Comparison of ENCODE assay signal across 19 cellular contexts in genomic region chr18:31716362-31716761, GRCh38. TPM values are rescaled to one million over a fixed set of nuclear protein-coding genes. Genes with fewer than 3 reads are reported as not detected.
DNase-seq lines count a peak whose midpoint lies in the region; ATAC-seq, FAIRE-seq and TF ChIP-seq lines count a peak whose summit lies in the region.
"Had no signal": no experiment of that assay in that cellular context is flagged by ENCODE, and none has a peak within 500 bp of the region (broad histone marks: within the 10 kb centered on the region; RNA-seq: fewer than 3 reads in every experiment).

No MANE protein-coding gene starts in this region.

- no peak overlapping the region for H2BK12ac ChIP-seq in H1 (ENCODE audit: low read depth, low read length)

- no peaks in the 10 kb centered on the region for H3K36me3 Mint-ChIP-seq in CD8-positive, alpha-beta memory T cell

- H3K4ac ChIP-seq in H1 (replicated peaks; ENCODE audit: insufficient read length, low read depth, low read length): no peak overlapping the region

- H4K8ac ChIP-seq in H1 (ENCODE audit: extremely low read depth, insufficient read depth, low read length): no peak overlapping the region

- H3K27me3 Mint-ChIP-seq in CD8-positive, alpha-beta memory T cell: peaks cover 4 to 8% of the 10 kb centered on the region in 2 donors

- no peak overlapping the region for H4K5ac ChIP-seq in H1 (ENCODE audit: insufficient read length, low read depth, low read length)

- H3K4me1 ChIP-seq in H1 (replicated peaks in 1 of 4; ENCODE audit: control insufficient read depth in 3 of 4, insufficient read depth in 4 of 4, low read length in 3 of 4): no peaks in the 10 kb centered on the region
- no peaks in the 10 kb centered on the region for H3K4me1 ChIP-seq in CD8-positive, alpha-beta memory T cell (ENCODE audit: insufficient read depth, low read length)

- no peaks in the 10 kb centered on the region for H3K79me1 ChIP-seq in H1 (ENCODE audit: low read depth, low read length)

- H3K9me3 ChIP-seq in H1 (ENCODE audit: insufficient read depth in 2 of 2, low read depth in 1 of 2, low read length in 1 of 2): no peaks in the 10 kb centered on the region
- H3K9me3 ChIP-seq in CD8-positive, alpha-beta memory T cell (ENCODE audit: low read length): no peaks in the 10 kb centered on the region

- no peak for TF ChIP-seq CTCF in H1 (IDR thresholded peaks at IDR 0.05; ENCODE audit: control extremely low read depth in 1 of 3, insufficient read depth in 1 of 3, low read depth in 1 of 3, low read length in 3 of 3)

- no peak overlapping the region for H2BK120ac ChIP-seq in H1 (replicated peaks; ENCODE audit: low read depth, low read length)

- POLR2A ChIA-PET in H1 (lab: Charles Lee; ENCODE audit: partially characterized antibody): no interaction called here
- POLR2A ChIA-PET in CD8-positive, alpha-beta memory T cell (lab: Charles Lee): no interaction called here

- H4K91ac ChIP-seq in H1 (replicated peaks; ENCODE audit: insufficient read length, low read length): no peak overlapping the region

- no peak overlapping the region for H2BK20ac ChIP-seq in H1 (ENCODE audit: low read length)

- H3K27ac Mint-ChIP-seq in CD8-positive, alpha-beta memory T cell: no peak overlapping the region
- H3K27ac Mint-ChIP-seq: T-helper 1 cell treated with Interleukin-12 subunit alpha and Interleukin-12 subunit beta and Interleukin-4 antibody, amounts not matched to agents 30 μg/mL and 1 μg/mL, for 36 hours had no signal

- H3K27ac ChIP-seq in H1 (ENCODE audit: low read depth, low read length): no peak overlapping the region
- no peak overlapping the region for H3K27ac ChIP-seq in CD8-positive, alpha-beta memory T cell (ENCODE audit: low read depth, low read length)
- H3K27ac ChIP-seq: HL-60 had no signal

- no peaks in the 10 kb centered on the region for H4K20me1 ChIP-seq in H1 (replicated peaks in 1 of 2; ENCODE audit: control insufficient read depth in 1 of 2, insufficient read depth in 2 of 2, low read length in 2 of 2)

- H3K36me3 ChIP-seq in H1 (ENCODE audit: control insufficient read depth in 2 of 4, insufficient read depth in 4 of 4, low read length in 3 of 4): no peaks in the 10 kb centered on the region
- H3K36me3 ChIP-seq in CD8-positive, alpha-beta memory T cell (ENCODE audit: insufficient read depth, low read length): no peaks in the 10 kb centered on the region

- 80% methylated on average over 3 of the region's 3 CpGs; no CpG with 5 or more reads in 1 of the 2 experiments for WGBS in H1 (ENCODE audit: extremely low coverage in 1 of 2, insufficient coverage in 1 of 2, insufficient read length in 1 of 2, insufficient replicate concordance in 2 of 2, low coverage in 1 of 2, low lambda C conversion rate in 2 of 2, missing lambda C conversion rate in 1 of 2), 2 experiments

- DNase-seq in GM12892 (ENCODE audit: insufficient read length) (no peak), H1 (ENCODE audit: low read depth in 1 of 2, low spot score in 2 of 2) (no peak), NCI-H82 treated with DMSO at 0.1 percent for 48 hours (lab: John Stamatoyannopoulos, UW; ENCODE audit: unreplicated experiment) (no peak)
- no peak for DNase-seq in CD8-positive, alpha-beta memory T cell
- DNase-seq: C1 segment of cervical spinal cord, KG1, NCI-H1092, NCI-H1694, NCI-H2171 treated with DMSO at 0.1 percent for 48 hours, NCI-H510A, SHP77 treated with DMSO at 0.1 percent for 48 hours had no signal

- H3K27me3 ChIP-seq in H1 (replicated peaks in 1 of 4; ENCODE audit: control insufficient read depth in 3 of 4, extremely low read depth in 1 of 4, insufficient read depth in 3 of 4, low read length in 3 of 4): no peaks in the 10 kb centered on the region
- no peaks in the 10 kb centered on the region for H3K27me3 ChIP-seq in CD8-positive, alpha-beta memory T cell (ENCODE audit: insufficient read depth, low read length, poor library complexity, severe bottlenecking)

- H3K4me3 ChIP-seq in H1 (ENCODE audit: extremely low read depth in 1 of 4, insufficient read depth in 2 of 4, low read depth in 3 of 4, low read length in 4 of 4): no peak overlapping the region
- no peak overlapping the region for H3K4me3 ChIP-seq in CD8-positive, alpha-beta memory T cell (ENCODE audit: low read length)

- no peak overlapping the region for H2BK5ac ChIP-seq in H1 (ENCODE audit: low read depth, low read length)

- H3K9ac ChIP-seq in H1 (replicated peaks in 1 of 4; ENCODE audit: extremely low read depth in 1 of 4, low read depth in 3 of 4, low read length in 3 of 4): no peak overlapping the region

- no peak for TF ChIP-seq POLR2A in GM12892 (IDR thresholded peaks at IDR 0.05; ENCODE audit: low read depth, low read length)
- TF ChIP-seq POLR2A in H1 (IDR thresholded peaks at IDR 0.05; ENCODE audit: control extremely low read depth in 1 of 2, low read depth in 2 of 2, low read length in 2 of 2): no peak

- no peak overlapping the region for H3K4me2 ChIP-seq in H1 (ENCODE audit: insufficient read depth in 1 of 2, low read depth in 2 of 2, low read length in 2 of 2)

- no peak overlapping the region for H2AK5ac ChIP-seq in H1 (ENCODE audit: low read depth, low read length)

- H2BK15ac ChIP-seq in H1 (ENCODE audit: low read length): no peak overlapping the region

- no peak overlapping the region for H3K56ac ChIP-seq in H1 (replicated peaks; ENCODE audit: insufficient read length, low read depth, low read length)

- no peak for TF ChIP-seq RAD21 in H1 (IDR thresholded peaks at IDR 0.05 in 1 of 2, conservative IDR thresholded peaks at IDR 0.05 in 1 of 2; ENCODE audit: low read depth in 2 of 2, low read length in 2 of 2)

- ATAC-seq in GM18870 (IDR thresholded peaks at IDR 0.05; ENCODE audit: unreplicated experiment) (peak; percentile 69), HG02884 (IDR thresholded peaks at IDR 0.05; ENCODE audit: unreplicated experiment) (peak; percentile 88), GM21529 (IDR thresholded peaks at IDR 0.05; ENCODE audit: unreplicated experiment) (no peak), HG03045 (IDR thresholded peaks at IDR 0.05; ENCODE audit: unreplicated experiment) (no peak)
- ATAC-seq: HCT116 had no signal

- FAIRE-seq in GM12892 (lab: Jason Lieb, UNC): peak; percentile 27
- no peak for FAIRE-seq in H1 (lab: Jason Lieb, UNC)

- H3K23ac ChIP-seq in H1 (ENCODE audit: insufficient read length): no peak overlapping the region

- no peak overlapping the region for H3K18ac ChIP-seq in H1 (ENCODE audit: extremely low read depth, low read length)

- no peaks in the 10 kb centered on the region for H3K79me2 ChIP-seq in H1 (ENCODE audit: control insufficient read depth in 1 of 2, insufficient read depth in 2 of 2, low read length in 2 of 2)

- H3K23me2 ChIP-seq in H1 (ENCODE audit: low read depth, low read length): no peaks in the 10 kb centered on the region

- no peaks in the 10 kb centered on the region for H3K4me1 Mint-ChIP-seq in CD8-positive, alpha-beta memory T cell

- no peak overlapping the region for H3K14ac ChIP-seq in H1 (ENCODE audit: insufficient read length)

- TF ChIP-seq EP300 in H1 (IDR thresholded peaks at IDR 0.05; ENCODE audit: borderline replicate concordance in 1 of 2, low read depth in 2 of 2, low read length in 2 of 2): no peak

- H3K4me3 Mint-ChIP-seq in CD8-positive, alpha-beta memory T cell: no peak overlapping the region
- H3K4me3 Mint-ChIP-seq: T-helper 1 cell treated with Interleukin-12 subunit alpha and Interleukin-12 subunit beta and Interleukin-4 antibody, amounts not matched to agents 30 μg/mL and 1 μg/mL, for 36 hours had no signal

- H2AFZ ChIP-seq in H1 (ENCODE audit: low read length): 0 out of 2 replicates have a peak overlapping the region, but pooled peaks have one; percentile 50

- peaks cover 8 to 13% (median 10%) of the 10 kb centered on the region in 5 donors for H3K9me3 Mint-ChIP-seq in CD8-positive, alpha-beta memory T cell
- H3K9me3 Mint-ChIP-seq: T-helper 1 cell treated with Interleukin-12 subunit alpha and Interleukin-12 subunit beta and Interleukin-4 antibody, amounts not matched to agents 30 μg/mL and 1 μg/mL, for 36 hours had no signal

- CTCF ChIA-PET in H1 (lab: Charles Lee; ENCODE audit: partially characterized antibody): interaction anchor here (1.8 kb wide), 2 partner anchors 9 to 104 kb away, joined by 4 to 9 read pairs; no protein-coding TSS in a partner anchor
- CTCF ChIA-PET in CD8-positive, alpha-beta memory T cell (lab: Charles Lee): interaction anchor here (1.0 kb wide), 1 partner anchor 13 kb away, joined by 4 read pairs; no protein-coding TSS in a partner anchor

TF ChIP-seq in H1, 55 proteins besides CTCF, POLR2A, EP300 and RAD21 (continues in another document):
- TF ChIP-seq TAF7 (optimal IDR thresholded peaks at IDR 0.05; ENCODE audit: borderline replicate concordance, low read depth, low read length): no peak
- no peak for TF ChIP-seq MAFK (IDR thresholded peaks at IDR 0.05; ENCODE audit: low read depth, low read length)
- no peak for TF ChIP-seq SAP30 (IDR thresholded peaks at IDR 0.05; ENCODE audit: insufficient read depth, insufficient replicate concordance, low read length)
- TF ChIP-seq TEAD4 (IDR thresholded peaks at IDR 0.05; ENCODE audit: low read depth, low read length): no peak
- no peak for TF ChIP-seq NRF1 (IDR thresholded peaks at IDR 0.05; ENCODE audit: low read depth, low read length)

RNA-seq across cellular contexts. Expression of gene B4GALT6, which starts 32.0 kb away (rescaled TPM):
- 26.6 TPM for polyA plus RNA-seq in GM12892 (2012; ENCODE audit: missing spikeins)
- total RNA-seq in H1 (2021; fragmentation: NEBNext Ultra II Directional; extraction: Animal tissue kit (Norgen Biotek cat#: 25700)): 37.9 and 41.5 TPM in 2 replicates
- 4.3 and 6.3 TPM in 2 replicates for polyA plus RNA-seq in H1 (2011; rRNA removed)
- polyA plus RNA-seq in H1 (2011; cell fraction: cytosol; rRNA removed): 6.1 TPM
- polyA plus RNA-seq in H1 (2011; cell fraction: nucleus; rRNA removed): 13.3 TPM
- 9.5 to 17.6 TPM (median 13.1 TPM) in 4 replicates for polyA plus RNA-seq in H1 (2012, experiment 1 of 2)
- polyA plus RNA-seq in H1 (2012, experiment 2 of 2): 1.9 TPM
- polyA plus RNA-seq in H1 (2013, experiment 1 of 2): 42.4 TPM
- polyA plus RNA-seq in H1 (2013, experiment 2 of 2): 41.4 TPM
- polyA minus RNA-seq in H1 (2011; rRNA and poly(A)+ RNA removed): 17.3 and 20.4 TPM in 2 replicates
- 13.8 TPM for polyA minus RNA-seq in H1 (2011; cell fraction: cytosol; rRNA and poly(A)+ RNA removed)
- polyA minus RNA-seq in H1 (2011; cell fraction: nucleus; rRNA and poly(A)+ RNA removed): 32.3 TPM
- total RNA-seq in CD8-positive, alpha-beta memory T cell: 1 to 10 TPM; 3.4 to 5.1 TPM
- polyA plus RNA-seq in CD8-positive, alpha-beta memory T cell: 0.18 TPM

RNA-seq across cellular contexts. Expression of gene SLC25A52, which starts 44.3 kb away (rescaled TPM):
- not detected for polyA plus RNA-seq in GM12892 (2012; ENCODE audit: missing spikeins)
- not detected in 2 replicates for total RNA-seq in H1 (2021; fragmentation: NEBNext Ultra II Directional; extraction: Animal tissue kit (Norgen Biotek cat#: 25700))
- not detected in 2 replicates for polyA plus RNA-seq in H1 (2011; rRNA removed)
- polyA plus RNA-seq in H1 (2011; cell fraction: cytosol; rRNA removed): not detected
- polyA plus RNA-seq in H1 (2011; cell fraction: nucleus; rRNA removed): not detected
- not detected in 4 replicates for polyA plus RNA-seq in H1 (2012, experiment 1 of 2)
- not detected for polyA plus RNA-seq in H1 (2012, experiment 2 of 2)
- polyA plus RNA-seq in H1 (2013, experiment 1 of 2): 0.06 TPM
- 0.04 TPM for polyA plus RNA-seq in H1 (2013, experiment 2 of 2)
- polyA minus RNA-seq in H1 (2011; rRNA and poly(A)+ RNA removed): 0.12 TPM in 1 of 2 replicates, not detected in the other
- not detected for polyA minus RNA-seq in H1 (2011; cell fraction: cytosol; rRNA and poly(A)+ RNA removed)
- not detected for polyA minus RNA-seq in H1 (2011; cell fraction: nucleus; rRNA and poly(A)+ RNA removed)
- under 1 TPM in 1 of 2 experiments, not detected in 1; 0.22 TPM for total RNA-seq in CD8-positive, alpha-beta memory T cell
- not detected for polyA plus RNA-seq in CD8-positive, alpha-beta memory T cell
- total RNA-seq: MCF 10A had no signal

Comparison
In these comparisons a context has a peak if more than half of its experiments do, and no peak if none do; other contexts are left out.
1. ATAC-seq: peak in GM18870 (single experiment) and HG02884 (single experiment); none in GM21529 (single experiment) and HG03045 (single experiment).